2 cellular contexts compared by ENCODE assay signal in the genomic region with DNA sequence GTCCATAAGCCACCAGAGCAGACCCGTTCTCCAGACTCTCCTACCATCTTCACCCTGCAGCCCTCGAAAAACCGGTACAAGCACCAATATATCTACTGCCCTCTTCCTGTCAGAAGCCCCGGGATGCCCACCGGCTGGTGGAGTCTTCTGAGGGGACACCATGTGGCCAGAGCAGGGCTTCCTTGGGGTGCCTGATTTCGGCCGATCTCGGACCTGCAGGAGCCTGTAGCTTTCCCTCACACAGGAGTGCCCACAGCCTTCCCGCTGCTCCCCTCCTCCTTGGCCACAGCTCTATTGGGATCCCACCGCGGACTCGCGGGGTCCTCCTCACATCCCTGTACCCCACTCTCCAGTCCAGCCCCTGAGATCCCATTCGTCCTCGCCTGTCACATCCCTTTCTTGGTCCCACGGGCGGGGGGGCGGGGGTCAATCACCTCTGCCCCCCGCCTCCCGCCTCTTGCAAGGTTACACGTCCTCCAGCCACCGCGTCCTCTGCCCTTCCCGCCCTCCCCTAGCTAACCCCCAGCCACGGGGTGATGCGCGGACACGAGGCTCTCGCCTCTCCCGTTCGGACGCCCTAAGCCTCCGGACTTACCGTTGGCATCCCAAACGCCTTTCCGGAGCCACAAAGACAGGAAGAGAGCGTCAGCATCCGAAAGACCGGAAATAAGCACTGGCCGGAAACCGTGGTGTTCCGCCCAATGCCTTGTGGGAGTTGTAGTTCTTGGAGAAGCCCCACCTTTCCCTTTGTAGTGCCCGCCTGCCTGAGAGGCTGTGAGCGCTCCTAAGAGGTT.
TF ChIP-seq lines count a peak whose summit lies in the region.

Gene SSR2 (minus strand): TSS at position 659 of the 794 bp plus-strand sequence. CDS start 784 bp downstream, outside the sequence.

TF ChIP-seq in HEK293, 187 proteins besides CTCF, POLR2A, EP300 and RAD21 (continued from another document and continues in another):
- TF ChIP-seq ZNF692 (tag by site-specific recombination; IDR thresholded peaks at IDR 0.05) (no peak), ZNF785 (tag by site-specific recombination; IDR thresholded peaks at IDR 0.05) (no peak), ZNF518A (tag by site-specific recombination; conservative IDR thresholded peaks at IDR 0.05; ENCODE audit: low read depth) (peak; percentile 60), ZNF629 (tag by site-specific recombination; IDR thresholded peaks at IDR 0.05) (0 out of 2 replicates have a peak, but pooled peaks have one; percentile 41), ZNF76 (tag by site-specific recombination; IDR thresholded peaks at IDR 0.05; ENCODE audit: borderline replicate concordance, low read depth) (peak; percentile 95), KLF10 (tag by site-specific recombination; IDR thresholded peaks at IDR 0.05) (no peak), GLIS2 (tag by site-specific recombination; IDR thresholded peaks at IDR 0.05) (peak; percentile 28; the same call in 1 of the 2 replicates)
- TF ChIP-seq, protein P1, sequence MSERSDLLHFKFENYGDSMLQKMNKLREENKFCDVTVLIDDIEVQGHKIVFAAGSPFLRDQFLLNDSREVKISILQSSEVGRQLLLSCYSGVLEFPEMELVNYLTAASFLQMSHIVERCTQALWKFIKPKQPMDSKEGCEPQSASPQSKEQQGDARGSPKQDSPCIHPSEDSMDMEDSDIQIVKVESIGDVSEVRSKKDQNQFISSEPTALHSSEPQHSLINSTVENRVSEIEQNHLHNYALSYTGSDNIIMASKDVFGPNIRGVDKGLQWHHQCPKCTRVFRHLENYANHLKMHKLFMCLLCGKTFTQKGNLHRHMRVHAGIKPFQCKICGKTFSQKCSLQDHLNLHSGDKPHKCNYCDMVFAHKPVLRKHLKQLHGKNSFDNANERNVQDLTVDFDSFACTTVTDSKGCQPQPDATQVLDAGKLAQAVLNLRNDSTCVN (tag by site-specific recombination; optimal IDR thresholded peaks at IDR 0.05) = peak; percentile 18
- TF ChIP-seq, protein P2, sequence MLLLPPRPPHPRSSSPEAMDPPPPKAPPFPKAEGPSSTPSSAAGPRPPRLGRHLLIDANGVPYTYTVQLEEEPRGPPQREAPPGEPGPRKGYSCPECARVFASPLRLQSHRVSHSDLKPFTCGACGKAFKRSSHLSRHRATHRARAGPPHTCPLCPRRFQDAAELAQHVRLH (tag by site-specific recombination; IDR thresholded peaks at IDR 0.05) = peak; percentile 79; the same call in 1 of the 2 replicates
- TF ChIP-seq, protein P3, sequence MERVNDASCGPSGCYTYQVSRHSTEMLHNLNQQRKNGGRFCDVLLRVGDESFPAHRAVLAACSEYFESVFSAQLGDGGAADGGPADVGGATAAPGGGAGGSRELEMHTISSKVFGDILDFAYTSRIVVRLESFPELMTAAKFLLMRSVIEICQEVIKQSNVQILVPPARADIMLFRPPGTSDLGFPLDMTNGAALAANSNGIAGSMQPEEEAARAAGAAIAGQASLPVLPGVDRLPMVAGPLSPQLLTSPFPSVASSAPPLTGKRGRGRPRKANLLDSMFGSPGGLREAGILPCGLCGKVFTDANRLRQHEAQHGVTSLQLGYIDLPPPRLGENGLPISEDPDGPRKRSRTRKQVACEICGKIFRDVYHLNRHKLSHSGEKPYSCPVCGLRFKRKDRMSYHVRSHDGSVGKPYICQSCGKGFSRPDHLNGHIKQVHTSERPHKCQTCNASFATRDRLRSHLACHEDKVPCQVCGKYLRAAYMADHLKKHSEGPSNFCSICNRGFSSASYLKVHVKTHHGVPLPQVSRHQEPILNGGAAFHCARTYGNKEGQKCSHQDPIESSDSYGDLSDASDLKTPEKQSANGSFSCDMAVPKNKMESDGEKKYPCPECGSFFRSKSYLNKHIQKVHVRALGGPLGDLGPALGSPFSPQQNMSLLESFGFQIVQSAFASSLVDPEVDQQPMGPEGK (tag by site-specific recombination; IDR thresholded peaks at IDR 0.05) = peak; percentile 55; the same call in 1 of the 2 replicates

TF ChIP-seq in SK-N-SH, 30 proteins besides CTCF, POLR2A, EP300 and RAD21 (continued from another document):
- TF ChIP-seq MAX (IDR thresholded peaks at IDR 0.05; ENCODE audit: low read depth) (peak; percentile 58; the same call in 1 of the 2 replicates), TCF12 (IDR thresholded peaks at IDR 0.05) (no peak), GABPA (IDR thresholded peaks at IDR 0.05; ENCODE audit: low read depth) (peak; percentile 95), POLR2AphosphoS5 (IDR thresholded peaks at IDR 0.05; ENCODE audit: low read depth, low read length) (peak; percentile 98)
- TF ChIP-seq, protein P4, sequence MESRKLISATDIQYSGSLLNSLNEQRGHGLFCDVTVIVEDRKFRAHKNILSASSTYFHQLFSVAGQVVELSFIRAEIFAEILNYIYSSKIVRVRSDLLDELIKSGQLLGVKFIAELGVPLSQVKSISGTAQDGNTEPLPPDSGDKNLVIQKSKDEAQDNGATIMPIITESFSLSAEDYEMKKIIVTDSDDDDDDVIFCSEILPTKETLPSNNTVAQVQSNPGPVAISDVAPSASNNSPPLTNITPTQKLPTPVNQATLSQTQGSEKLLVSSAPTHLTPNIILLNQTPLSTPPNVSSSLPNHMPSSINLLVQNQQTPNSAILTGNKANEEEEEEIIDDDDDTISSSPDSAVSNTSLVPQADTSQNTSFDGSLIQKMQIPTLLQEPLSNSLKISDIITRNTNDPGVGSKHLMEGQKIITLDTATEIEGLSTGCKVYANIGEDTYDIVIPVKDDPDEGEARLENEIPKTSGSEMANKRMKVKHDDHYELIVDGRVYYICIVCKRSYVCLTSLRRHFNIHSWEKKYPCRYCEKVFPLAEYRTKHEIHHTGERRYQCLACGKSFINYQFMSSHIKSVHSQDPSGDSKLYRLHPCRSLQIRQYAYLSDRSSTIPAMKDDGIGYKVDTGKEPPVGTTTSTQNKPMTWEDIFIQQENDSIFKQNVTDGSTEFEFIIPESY (IDR thresholded peaks at IDR 0.05; ENCODE audit: borderline replicate concordance, low read depth) = no peak
